In genomic region chr11:93724090-93724489, GRCh38 we compare ENCODE assay signal across 26 cellular contexts.
"Had no signal": no experiment of that assay in that cellular context is flagged by ENCODE, and none has a peak within 500 bp of the region (broad histone marks: within the 10 kb centered on the region; RNA-seq: fewer than 3 reads in every experiment).

No MANE protein-coding gene starts in this region.

- H3K4me1 ChIP-seq: colonic mucosa, gastrocnemius medialis, lower lobe of right lung, psoas muscle, testis, tibial artery had no signal

- FAIRE-seq: keratinocyte had no signal

- H3K27ac Mint-ChIP-seq: dendritic cell treated with granulocyte-macrophage colony-stimulating factor and Interleukin-4, amounts not matched to agents 40 ng/mL and 50 ng/mL, for 4 days; endodermal cell; nephron progenitor cell; stimulated activated memory B cell treated with anti-CD40 and anti-IgM and Interleukin-4, amounts not matched to agents 10 μg/mL and 1 μg/mL and 100 μg/mL, for 72 hours; type B pancreatic cell had no signal

- ATAC-seq: esophagus mucosa; gastrocnemius medialis; left ventricle myocardium superior; lower lobe of right lung; psoas muscle; right cardiac atrium; stimulated activated memory B cell treated with anti-CD40 and anti-IgM and Interleukin-4, amounts not matched to agents 10 μg/mL and 1 μg/mL and 100 μg/mL, for 72 hours; stimulated activated naive CD8-positive, alpha-beta T cell treated with anti-CD3 and anti-CD28 coated beads, Interleukin-15, Interleukin-2, amounts not matched to agents 100 U/mL and 50 U/mL, for 24 hours had no signal

- DNase-seq: colonic mucosa; effector CD8-positive, alpha-beta T cell; endodermal cell; gastrocnemius medialis; head of caudate nucleus; left ventricle myocardium superior; lower lobe of right lung; nephron progenitor cell; occipital lobe; ovary; posterior cingulate gyrus; psoas muscle; right cardiac atrium; spleen; stimulated activated CD4-positive, alpha-beta T cell treated with anti-CD3 and anti-CD28 coated beads, Interleukin-4, amount 100 ng/mL, for 4 hours; stimulated activated naive CD8-positive, alpha-beta T cell treated with anti-CD3 and anti-CD28 coated beads, Interleukin-15, Interleukin-2, amounts not matched to agents 100 U/mL and 50 U/mL, for 24 hours; substantia nigra; testis; tibial artery had no signal

- H3K4me3 Mint-ChIP-seq: dendritic cell treated with granulocyte-macrophage colony-stimulating factor and Interleukin-4, amounts not matched to agents 40 ng/mL and 50 ng/mL, for 4 days; endodermal cell; nephron progenitor cell; stimulated activated memory B cell treated with anti-CD40 and anti-IgM and Interleukin-4, amounts not matched to agents 10 μg/mL and 1 μg/mL and 100 μg/mL, for 72 hours; type B pancreatic cell had no signal

- H3K27me3 Mint-ChIP-seq: dendritic cell treated with granulocyte-macrophage colony-stimulating factor and Interleukin-4, amounts not matched to agents 40 ng/mL and 50 ng/mL, for 4 days; stimulated activated memory B cell treated with anti-CD40 and anti-IgM and Interleukin-4, amounts not matched to agents 10 μg/mL and 1 μg/mL and 100 μg/mL, for 72 hours; type B pancreatic cell had no signal

- H3K27me3 ChIP-seq: colonic mucosa, gastrocnemius medialis, ovary, spleen, testis, tibial artery had no signal

- H3K9me3 Mint-ChIP-seq: dendritic cell treated with granulocyte-macrophage colony-stimulating factor and Interleukin-4, amounts not matched to agents 40 ng/mL and 50 ng/mL, for 4 days; endodermal cell; nephron progenitor cell; stimulated activated memory B cell treated with anti-CD40 and anti-IgM and Interleukin-4, amounts not matched to agents 10 μg/mL and 1 μg/mL and 100 μg/mL, for 72 hours; type B pancreatic cell had no signal

- H3K4me3 ChIP-seq: colonic mucosa, gastrocnemius medialis, lower lobe of right lung, ovary, psoas muscle, skin epidermis, spleen, testis, tibial artery had no signal

- H3K4me1 Mint-ChIP-seq: endodermal cell, nephron progenitor cell had no signal

- H3K27ac ChIP-seq: colonic mucosa, epithelial cell of prostate, gastrocnemius medialis, lower lobe of right lung, ovary, psoas muscle, skin epidermis, spleen, testis, tibial artery had no signal
